Comparison of ENCODE assay signal across 9 cellular contexts in genomic region chr17:47203984-47204721, GRCh38. TPM values are rescaled to one million over a fixed set of nuclear protein-coding genes. Genes with fewer than 3 reads are reported as not detected.
DNase-seq lines count a peak whose midpoint lies in the region; ATAC-seq and TF ChIP-seq lines count a peak whose summit lies in the region.
"Had no signal": no experiment of that assay in that cellular context is flagged by ENCODE, and none has a peak within 500 bp of the region (broad histone marks: within the 10 kb centered on the region; RNA-seq: fewer than 3 reads in every experiment).

No MANE protein-coding gene starts in this region.

- no peak overlapping the region for H3K27ac Mint-ChIP-seq in endothelial cell (ENCODE audit: unreplicated experiment)

- H3K4me3 ChIP-seq in KMS-11 (IDR thresholded peaks at IDR 0.05; ENCODE audit: insufficient read depth, low read depth, low read length): no peak overlapping the region

- no peaks in the 10 kb centered on the region for H3K36me3 Mint-ChIP-seq in endothelial cell (ENCODE audit: low read depth, unreplicated experiment)
- H3K36me3 Mint-ChIP-seq: brain had no signal

- H3K9ac ChIP-seq in KMS-11: peak overlapping the region; percentile 59; the same call in 1 of the 2 replicates

- no peaks in the 10 kb centered on the region for H3K79me2 ChIP-seq in KMS-11 (ENCODE audit: insufficient read depth, low read depth)

- H4K20me1 ChIP-seq in KMS-11 (ENCODE audit: insufficient read depth): no peaks in the 10 kb centered on the region

- no peaks in the 10 kb centered on the region for H3K9me3 Mint-ChIP-seq in endothelial cell (ENCODE audit: unreplicated experiment)

- no peak overlapping the region for H3K4me3 Mint-ChIP-seq in endothelial cell (ENCODE audit: unreplicated experiment)

- H3K27me3 Mint-ChIP-seq in endothelial cell (ENCODE audit: unreplicated experiment): peaks cover 1% of the 10 kb centered on the region

- H3K4me1 ChIP-seq in KMS-11 (ENCODE audit: low read depth, poor library complexity, severe bottlenecking): peaks cover 76% of the 10 kb centered on the region

- no peak for TF ChIP-seq CTCF in KMS-11 (conservative IDR thresholded peaks at IDR 0.05; ENCODE audit: low read depth, low read length)
- TF ChIP-seq CTCF in endothelial cell (IDR thresholded peaks at IDR 0.05; ENCODE audit: unreplicated experiment): no peak

- peak overlapping the region; percentile 94 for H3K27ac ChIP-seq in KMS-11

- ATAC-seq in GM19023 (IDR thresholded peaks at IDR 0.05; ENCODE audit: unreplicated experiment): no peak
- no peak for ATAC-seq in HG03039 (IDR thresholded peaks at IDR 0.05; ENCODE audit: unreplicated experiment)

- peaks cover 19% of the 10 kb centered on the region for H3K4me1 Mint-ChIP-seq in endothelial cell (ENCODE audit: unreplicated experiment)

- peak overlapping the region; percentile 41 for H2AFZ ChIP-seq in KMS-11 (ENCODE audit: low read depth)

- peak overlapping the region; percentile 89 for H3K4me2 ChIP-seq in KMS-11

- peak; percentile 29 to 40 for DNase-seq in activated CD4-positive, alpha-beta T cell treated with anti-CD3 and anti-CD28 coated beads, Interleukin-2, amount 50 U/mL, for 4 hours
- DNase-seq in fibroblast of peridontal ligament (ENCODE audit: extremely low read depth): peak; percentile 50
- DNase-seq in stimulated activated naive CD4-positive, alpha-beta T cell treated with Interleukin-2 at 50 U/mL for 16 hours (lab: John Stamatoyannopoulos, UW): peak; percentile 56
- no peak for DNase-seq in SIG-M5 treated with dmso at 0.1 percent for 504 hours (lab: John Stamatoyannopoulos, UW; ENCODE audit: unreplicated experiment)
- no peak for DNase-seq in endothelial cell (ENCODE audit: low spot score)

- no peaks in the 10 kb centered on the region for H3K27me3 ChIP-seq in KMS-11 (ENCODE audit: insufficient read depth, low read depth)

- no peaks in the 10 kb centered on the region for H3K36me3 ChIP-seq in KMS-11 (ENCODE audit: insufficient read depth)

RNA-seq across cellular contexts. Expression of gene MYL4, which starts 5.0 kb away (rescaled TPM):
- 2.2 TPM for total RNA-seq in endothelial cell (ENCODE audit: unreplicated experiment)

RNA-seq across cellular contexts. Expression of gene CDC27, which starts 15.1 kb away (rescaled TPM):
- total RNA-seq in endothelial cell (ENCODE audit: unreplicated experiment): 108 TPM

RNA-seq across cellular contexts. Expression of gene ITGB3, which starts 49.5 kb away (rescaled TPM):
- total RNA-seq in endothelial cell (ENCODE audit: unreplicated experiment): not detected

Comparison
In these comparisons a context has a peak if more than half of its experiments do, and no peak if none do; other contexts are left out.
1. DNase-seq: peak in activated CD4-positive, alpha-beta T cell treated with anti-CD3 and anti-CD28 coated beads, Interleukin-2, amount 50 U/mL, for 4 hours (2 of 2), fibroblast of peridontal ligament (single experiment) and stimulated activated naive CD4-positive, alpha-beta T cell treated with Interleukin-2 at 50 U/mL for 16 hours (single experiment); none in SIG-M5 treated with dmso at 0.1 percent for 504 hours (single experiment) and endothelial cell (single experiment).